Comparison of ENCODE assay signal across 2 cellular contexts in genomic region chr1:37684182-37684581, GRCh38. TPM values are rescaled to one million over a fixed set of nuclear protein-coding genes. Genes with fewer than 3 reads are reported as not detected.
"Had no signal": no experiment of that assay in that cellular context is flagged by ENCODE, and none has a peak within 500 bp of the region (broad histone marks: within the 10 kb centered on the region; RNA-seq: fewer than 3 reads in every experiment).

No MANE protein-coding gene starts in this region.

RNA-seq across cellular contexts. Expression of gene RSPO1, which starts 49.5 kb away (rescaled TPM):
- total RNA-seq: HT-29, SK-MEL-5 had no signal
